ENCODE assay signal across 14 cellular contexts in genomic region chr4:119683518-119683917, GRCh38. TPM values are rescaled to one million over a fixed set of nuclear protein-coding genes. Genes with fewer than 3 reads are reported as not detected.
DNase-seq lines count a peak whose midpoint lies in the region; ATAC-seq and TF ChIP-seq lines count a peak whose summit lies in the region.
"Had no signal": no experiment of that assay in that cellular context is flagged by ENCODE, and none has a peak within 500 bp of the region (broad histone marks: within the 10 kb centered on the region; RNA-seq: fewer than 3 reads in every experiment).

No MANE protein-coding gene starts in this region.

- no peak overlapping the region for H3K4me3 ChIP-seq in mammary epithelial cell (replicated peaks in 1 of 3; ENCODE audit: insufficient read depth in 1 of 3, low read depth in 2 of 3, low read length in 3 of 3)
- no peak overlapping the region for H3K4me3 ChIP-seq in tibial artery

- no TSS peak for BruUV-seq in mammary epithelial cell (replicated peaks; lab: Mats Ljungman, UMichigan)

- H3K27ac ChIP-seq in mammary epithelial cell (ENCODE audit: insufficient read depth, low read depth, low read length) (no peak overlapping the region), tibial artery (peak overlapping the region; percentile 56 to 59)

- H3K9ac ChIP-seq in mammary epithelial cell (ENCODE audit: insufficient read depth, low read length): no peak overlapping the region

- no peaks in the 10 kb centered on the region for H3K79me2 ChIP-seq in mammary epithelial cell (ENCODE audit: insufficient read depth, low read length)

- TF ChIP-seq CTCF in mammary epithelial cell (conservative IDR thresholded peaks at IDR 0.05 in 1 of 2, IDR thresholded peaks at IDR 0.05 in 1 of 2; ENCODE audit: extremely low read depth in 1 of 2, insufficient read depth in 1 of 2, low read depth in 1 of 2, low read length in 2 of 2): no peak
- TF ChIP-seq CTCF in chondrocyte (IDR thresholded peaks at IDR 0.05): no peak
- TF ChIP-seq CTCF in tibial artery (IDR thresholded peaks at IDR 0.05): no peak

- H3K9me3 Mint-ChIP-seq in chondrocyte (ENCODE audit: low read depth): no peaks in the 10 kb centered on the region
- H3K9me3 Mint-ChIP-seq: activated naive CD8-positive, alpha-beta T cell treated with anti-CD3 and anti-CD28 coated beads, Interleukin-2, amount 10 ng/mL, durations not matched to agents 7 days and 5 days had no signal

- dilution Hi-C loops in mammary epithelial cell (cut with HindIII; ENCODE audit: low sequenced_read_pairs): no loop called here

- DNase-seq in T47D (ENCODE audit: low read depth in 1 of 2, low spot score in 1 of 2) (peak; percentile 4 to 57), mammary epithelial cell (no peak), chondrocyte (ENCODE audit: low spot score) (no peak), iris pigment epithelial cell (ENCODE audit: low read depth) (peak; percentile 83), tibial artery (no peak), occipital lobe (lab: John Stamatoyannopoulos, UW) (no peak)
- DNase-seq: ACHN; activated naive CD8-positive, alpha-beta T cell treated with anti-CD3 and anti-CD28 coated beads, Interleukin-2, amount 10 ng/mL, durations not matched to agents 7 days and 5 days; H7; NCI-H1105; NCI-H524; stimulated activated CD8-positive, alpha-beta memory T cell treated with anti-CD3 and anti-CD28 coated beads, Interleukin-4, amount 100 ng/mL, for 48 hours had no signal

- WGBS in mammary epithelial cell (ENCODE audit: low coverage, missing lambda C conversion rate): 33% methylated on average over 1 of the region's 1 CpG

- H3K4me3 Mint-ChIP-seq in chondrocyte (ENCODE audit: unreplicated experiment): no peak overlapping the region
- H3K4me3 Mint-ChIP-seq: activated naive CD8-positive, alpha-beta T cell treated with anti-CD3 and anti-CD28 coated beads, Interleukin-2, amount 10 ng/mL, durations not matched to agents 7 days and 5 days had no signal

- H3K4me1 Mint-ChIP-seq in chondrocyte (ENCODE audit: low read depth): peaks cover 42% of the 10 kb centered on the region
- H3K4me1 Mint-ChIP-seq: activated naive CD8-positive, alpha-beta T cell treated with anti-CD3 and anti-CD28 coated beads, Interleukin-2, amount 10 ng/mL, durations not matched to agents 7 days and 5 days had no signal

- intact Hi-C loops in mammary epithelial cell (cut with micrococcal nuclease): no loop called here
- intact Hi-C loops in tibial artery (cut with DNase I; ENCODE audit: low total_unique reads): no loop called here

- H3K4me2 ChIP-seq in mammary epithelial cell (ENCODE audit: insufficient read depth, low read depth, low read length): no peak overlapping the region

- no peak for ATAC-seq in GM19452 (IDR thresholded peaks at IDR 0.05; ENCODE audit: unreplicated experiment)
- no peak for ATAC-seq in GM21515 (IDR thresholded peaks at IDR 0.05; ENCODE audit: unreplicated experiment)

- no peaks in the 10 kb centered on the region for H3K9me3 ChIP-seq in mammary epithelial cell (replicated peaks; ENCODE audit: insufficient read depth, low read length)
- no peaks in the 10 kb centered on the region for H3K9me3 ChIP-seq in tibial artery

- no peaks in the 10 kb centered on the region for H3K36me3 ChIP-seq in mammary epithelial cell (ENCODE audit: insufficient read depth, low read length)
- H3K36me3 ChIP-seq in tibial artery: no peaks in the 10 kb centered on the region

- H3K27ac Mint-ChIP-seq in chondrocyte (ENCODE audit: unreplicated experiment): peak overlapping the region; percentile 86
- H3K27ac Mint-ChIP-seq: activated naive CD8-positive, alpha-beta T cell treated with anti-CD3 and anti-CD28 coated beads, Interleukin-2, amount 10 ng/mL, durations not matched to agents 7 days and 5 days had no signal

- CTCF ChIA-PET in mammary epithelial cell (lab: Charles Lee; ENCODE audit: low non-redundant PET): no interaction called here

- H3K27me3 Mint-ChIP-seq in chondrocyte (ENCODE audit: low read depth): no peaks in the 10 kb centered on the region

- no peaks in the 10 kb centered on the region for H3K36me3 Mint-ChIP-seq in chondrocyte (ENCODE audit: low read depth)
- H3K36me3 Mint-ChIP-seq: activated naive CD8-positive, alpha-beta T cell treated with anti-CD3 and anti-CD28 coated beads, Interleukin-2, amount 10 ng/mL, durations not matched to agents 7 days and 5 days had no signal

- H4K20me1 ChIP-seq in mammary epithelial cell (ENCODE audit: insufficient read depth, low read length): no peaks in the 10 kb centered on the region

- no peaks in the 10 kb centered on the region for H3K27me3 ChIP-seq in mammary epithelial cell (ENCODE audit: insufficient read depth, low read length)
- no peaks in the 10 kb centered on the region for H3K27me3 ChIP-seq in tibial artery

- H2AFZ ChIP-seq in mammary epithelial cell (ENCODE audit: low read depth, low read length): no peak overlapping the region

- in situ Hi-C loops in T47D (cut with HindIII; ENCODE audit: low pct_unique_long_range_greater_than_20kb, low sequenced_read_pairs): no loop called here
- in situ Hi-C loops in mammary epithelial cell (cut with MboI; ENCODE audit: low sequenced_read_pairs in 2 of 2): no loop called here

- H3K4me1 ChIP-seq in mammary epithelial cell (ENCODE audit: insufficient read depth, low read length): no peaks in the 10 kb centered on the region
- H3K4me1 ChIP-seq in tibial artery: peaks cover 0 to 51% (median 22%) of the 10 kb centered on the region in 4 donors

RNA-seq across cellular contexts. Expression of gene PDE5A, which starts 54.9 kb away (rescaled TPM):
- total RNA-seq in mammary epithelial cell: 10 to 100 TPM in 1 of 2 donors, 1 to 10 TPM in 1; 4.3 to 17.3 TPM
- polyA plus RNA-seq in mammary epithelial cell: 0.69 TPM
- polyA minus RNA-seq in mammary epithelial cell: 2.3 TPM
- 7.0 to 21.8 TPM (median 17.0 TPM) in 3 replicates for total RNA-seq in chondrocyte
- total RNA-seq in occipital lobe: 17.9 TPM

Comparison
In these comparisons a context has a peak if more than half of its experiments do, and no peak if none do; other contexts are left out.
1. DNase-seq: peak in T47D (2 of 2) and iris pigment epithelial cell (single experiment); none in mammary epithelial cell (single experiment), chondrocyte (single experiment), tibial artery (0 of 2) and occipital lobe (single experiment).